20 cellular contexts compared by ENCODE assay signal in the genomic region with DNA sequence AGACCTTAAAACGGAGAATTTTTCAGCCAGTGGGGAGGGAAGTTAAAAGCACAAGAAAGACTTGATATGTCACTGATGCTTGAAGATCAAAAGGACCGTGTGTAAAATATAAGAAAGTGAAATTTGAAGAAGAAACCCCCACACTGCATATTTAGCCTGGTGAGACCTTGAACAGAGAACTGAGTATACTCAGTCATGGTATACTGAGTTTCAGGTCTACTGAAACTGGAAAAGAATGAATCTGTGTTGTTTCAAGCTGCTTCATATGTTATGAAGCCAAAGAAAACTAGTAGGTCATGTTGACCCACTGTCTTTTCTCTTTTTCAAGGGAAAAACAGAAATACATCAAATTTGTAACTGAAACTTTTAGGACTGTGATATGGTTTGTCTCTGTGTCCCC.
DNase-seq lines count a peak whose midpoint lies in the region; ATAC-seq and TF ChIP-seq lines count a peak whose summit lies in the region.
"Had no signal": no experiment of that assay in that cellular context is flagged by ENCODE, and none has a peak within 500 bp of the region (broad histone marks: within the 10 kb centered on the region; RNA-seq: fewer than 3 reads in every experiment).

No MANE protein-coding gene starts in this region.

- intact Hi-C loops in Caco-2 (cut with micrococcal nuclease; ENCODE audit: unreplicated experiment): no loop called here

- H3K4me1 Mint-ChIP-seq in stimulated activated effector memory CD8-positive, alpha-beta T cell treated with anti-CD3 and anti-CD28 coated beads, Interleukin-12 subunit alpha, Interleukin-12 subunit beta, amount 100 ng/mL, for 72 hours: no peaks in the 10 kb centered on the region
- no peaks in the 10 kb centered on the region for H3K4me1 Mint-ChIP-seq in Caco-2 (ENCODE audit: low read depth, unreplicated experiment)
- H3K4me1 Mint-ChIP-seq: activated CD8-positive, alpha-beta memory T cell treated with anti-CD3 and anti-CD28 coated beads, Interleukin-2, amount 10 ng/mL, durations not matched to agents 7 days and 5 days had no signal

- H3K27ac Mint-ChIP-seq in stimulated activated effector memory CD8-positive, alpha-beta T cell treated with anti-CD3 and anti-CD28 coated beads, Interleukin-12 subunit alpha, Interleukin-12 subunit beta, amount 100 ng/mL, for 72 hours: no peak overlapping the region
- no peak overlapping the region for H3K27ac Mint-ChIP-seq in Caco-2 (ENCODE audit: unreplicated experiment)
- H3K27ac Mint-ChIP-seq: activated CD8-positive, alpha-beta memory T cell treated with anti-CD3 and anti-CD28 coated beads, Interleukin-2, amount 10 ng/mL, durations not matched to agents 7 days and 5 days; CD4-positive, alpha-beta T cell had no signal

- DNase-seq in stimulated activated effector memory CD8-positive, alpha-beta T cell treated with anti-CD3 and anti-CD28 coated beads, Interleukin-12 subunit alpha, Interleukin-12 subunit beta, amount 100 ng/mL, for 72 hours (ENCODE audit: low spot score in 2 of 2): no peak
- no peak for DNase-seq in stimulated activated naive CD8-positive, alpha-beta T cell treated with anti-CD3 and anti-CD28 coated beads, Interleukin-15, Interleukin-2, amounts not matched to agents 100 U/mL and 50 U/mL, for 24 hours
- DNase-seq in superior temporal gyrus (ENCODE audit: extremely low spot score) (no peak), Caco-2 (no peak)
- DNase-seq: activated CD8-positive, alpha-beta memory T cell treated with anti-CD3 and anti-CD28 coated beads, Interleukin-2, amount 10 ng/mL, durations not matched to agents 7 days and 5 days; activated gamma-delta T cell; CD4-positive, alpha-beta T cell; erythroblast; glutamatergic neuron; mesenchymal stem cell; MG63; NCI-H2029 treated with DMSO at 0.1 percent for 48 hours; retina; T-helper 1 cell; testis had no signal

- no peak overlapping the region for H3K4me3 ChIP-seq in Caco-2 (ENCODE audit: low read depth, low read length)
- H3K4me3 ChIP-seq: ascending aorta, MG63, testis had no signal

- CTCF ChIA-PET in Caco-2 (lab: Charles Lee): no interaction called here

- no peak for TF ChIP-seq CTCF in Caco-2 (IDR thresholded peaks at IDR 0.05; ENCODE audit: insufficient read depth in 1 of 2, low read depth in 1 of 2, low read length in 1 of 2, severe bottlenecking in 1 of 2, unreplicated experiment in 1 of 2)

- POLR2A ChIA-PET in Caco-2 (lab: Charles Lee): no interaction called here

- H3K4me3 Mint-ChIP-seq in stimulated activated effector memory CD8-positive, alpha-beta T cell treated with anti-CD3 and anti-CD28 coated beads, Interleukin-12 subunit alpha, Interleukin-12 subunit beta, amount 100 ng/mL, for 72 hours: no peak overlapping the region
- H3K4me3 Mint-ChIP-seq in Caco-2 (ENCODE audit: unreplicated experiment): no peak overlapping the region
- H3K4me3 Mint-ChIP-seq: activated CD8-positive, alpha-beta memory T cell treated with anti-CD3 and anti-CD28 coated beads, Interleukin-2, amount 10 ng/mL, durations not matched to agents 7 days and 5 days; CD4-positive, alpha-beta T cell had no signal

- no peaks in the 10 kb centered on the region for H3K9me3 ChIP-seq in Caco-2
- H3K9me3 ChIP-seq: ascending aorta, MG63, testis had no signal

- H3K27me3 Mint-ChIP-seq in Caco-2 (ENCODE audit: insufficient read depth, unreplicated experiment): no peaks in the 10 kb centered on the region
- H3K27me3 Mint-ChIP-seq: activated CD8-positive, alpha-beta memory T cell treated with anti-CD3 and anti-CD28 coated beads, Interleukin-2, amount 10 ng/mL, durations not matched to agents 7 days and 5 days; CD4-positive, alpha-beta T cell had no signal

- H3K36me3 ChIP-seq in Caco-2 (ENCODE audit: control insufficient read depth, insufficient read depth, low read length): no peaks in the 10 kb centered on the region
- H3K36me3 ChIP-seq: ascending aorta, MG63 had no signal

- no peaks in the 10 kb centered on the region; the same call in 1 of the 2 replicates for H3K27me3 ChIP-seq in Caco-2 (replicated peaks; ENCODE audit: control insufficient read depth, insufficient read depth, low read length)
- H3K27me3 ChIP-seq: ascending aorta, MG63, testis had no signal

- H3K9me3 Mint-ChIP-seq in stimulated activated effector memory CD8-positive, alpha-beta T cell treated with anti-CD3 and anti-CD28 coated beads, Interleukin-12 subunit alpha, Interleukin-12 subunit beta, amount 100 ng/mL, for 72 hours: no peaks in the 10 kb centered on the region
- no peaks in the 10 kb centered on the region for H3K9me3 Mint-ChIP-seq in Caco-2 (ENCODE audit: unreplicated experiment)
- H3K9me3 Mint-ChIP-seq: CD4-positive, alpha-beta T cell had no signal

- no peaks in the 10 kb centered on the region for H3K4me1 ChIP-seq in Caco-2
- H3K4me1 ChIP-seq: ascending aorta, testis had no signal

- no peaks in the 10 kb centered on the region for H3K36me3 Mint-ChIP-seq in stimulated activated effector memory CD8-positive, alpha-beta T cell treated with anti-CD3 and anti-CD28 coated beads, Interleukin-12 subunit alpha, Interleukin-12 subunit beta, amount 100 ng/mL, for 72 hours
- no peaks in the 10 kb centered on the region for H3K36me3 Mint-ChIP-seq in Caco-2 (ENCODE audit: insufficient read depth, unreplicated experiment)
- H3K36me3 Mint-ChIP-seq: activated CD8-positive, alpha-beta memory T cell treated with anti-CD3 and anti-CD28 coated beads, Interleukin-2, amount 10 ng/mL, durations not matched to agents 7 days and 5 days had no signal

- no TSS peak for BruUV-seq in Caco-2 (replicated peaks; lab: Mats Ljungman, UMichigan)

- ATAC-seq in GM18502 (IDR thresholded peaks at IDR 0.05; ENCODE audit: poor library complexity, unreplicated experiment) (peak; percentile 80), GM19468 (IDR thresholded peaks at IDR 0.05; ENCODE audit: extremely low read depth, unreplicated experiment) (peak; percentile 63), HG02870 (IDR thresholded peaks at IDR 0.05; ENCODE audit: unreplicated experiment) (peak; percentile 72), HG03460 (IDR thresholded peaks at IDR 0.05; ENCODE audit: unreplicated experiment) (peak; percentile 75)
- no peak for ATAC-seq in stimulated activated effector memory CD8-positive, alpha-beta T cell treated with anti-CD3 and anti-CD28 coated beads, Interleukin-12 subunit alpha, Interleukin-12 subunit beta, amount 100 ng/mL, for 72 hours
- ATAC-seq in stimulated activated naive CD8-positive, alpha-beta T cell treated with anti-CD3 and anti-CD28 coated beads, Interleukin-15, Interleukin-2, amounts not matched to agents 100 U/mL and 50 U/mL, for 24 hours: no peak
- ATAC-seq: activated CD8-positive, alpha-beta memory T cell treated with anti-CD3 and anti-CD28 coated beads, Interleukin-2, amount 10 ng/mL, durations not matched to agents 7 days and 5 days had no signal

Comparison
In these comparisons a context has a peak if more than half of its experiments do, and no peak if none do; other contexts are left out.
1. ATAC-seq: peak in GM18502 (single experiment), GM19468 (single experiment), HG02870 (single experiment) and HG03460 (single experiment); none in stimulated activated effector memory CD8-positive, alpha-beta T cell treated with anti-CD3 and anti-CD28 coated beads, Interleukin-12 subunit alpha, Interleukin-12 subunit beta, amount 100 ng/mL, for 72 hours (single experiment) and stimulated activated naive CD8-positive, alpha-beta T cell treated with anti-CD3 and anti-CD28 coated beads, Interleukin-15, Interleukin-2, amounts not matched to agents 100 U/mL and 50 U/mL, for 24 hours (single experiment).